18 cellular contexts compared by ENCODE assay signal in genomic region chr21:41671859-41672542, GRCh38.
DNase-seq lines count a peak whose midpoint lies in the region; ATAC-seq and TF ChIP-seq lines count a peak whose summit lies in the region.
"Had no signal": no experiment of that assay in that cellular context is flagged by ENCODE, and none has a peak within 500 bp of the region (broad histone marks: within the 10 kb centered on the region; RNA-seq: fewer than 3 reads in every experiment).

No MANE protein-coding gene starts in this region.

- H3K9me3 ChIP-seq in esophagus squamous epithelium, result no peaks in the 10 kb centered on the region

- H3K27me3 ChIP-seq in esophagus squamous epithelium, result peaks cover 0 to 7% (median 0%) of the 10 kb centered on the region in 4 donors

- H3K4me1 Mint-ChIP-seq in stimulated activated naive CD8-positive, alpha-beta T cell treated with anti-CD3 and anti-CD28 coated beads, Interleukin-15, amount 100 ng/mL, for 72 hours, result peaks cover 13% of the 10 kb centered on the region
- H3K4me1 Mint-ChIP-seq: activated B cell treated with CpG ODN at 0.5 μM for 24 hours, neural crest cell had no signal

- no peak overlapping the region for H3K27ac Mint-ChIP-seq in stimulated activated naive CD8-positive, alpha-beta T cell treated with anti-CD3 and anti-CD28 coated beads, Interleukin-15, amount 100 ng/mL, for 72 hours
- H3K27ac Mint-ChIP-seq: activated B cell treated with CpG ODN at 0.5 μM for 24 hours had no signal

- peaks cover 21 to 58% (median 30%) of the 10 kb centered on the region in 3 donors for H3K4me1 ChIP-seq in esophagus squamous epithelium

- CTCF ChIA-PET in RWPE1 (lab: Yijun Ruan, JAX), result interaction anchor here (0.6 kb wide), 2 partner anchors 37 to 531 kb away, joined by 3 to 6 read pairs; no protein-coding TSS in a partner anchor

- H3K27me3 Mint-ChIP-seq in stimulated activated naive CD8-positive, alpha-beta T cell treated with anti-CD3 and anti-CD28 coated beads, Interleukin-15, amount 100 ng/mL, for 72 hours, result peaks cover 9% of the 10 kb centered on the region

- no peaks in the 10 kb centered on the region for H3K9me3 Mint-ChIP-seq in stimulated activated naive CD8-positive, alpha-beta T cell treated with anti-CD3 and anti-CD28 coated beads, Interleukin-15, amount 100 ng/mL, for 72 hours
- H3K9me3 Mint-ChIP-seq: activated B cell treated with CpG ODN at 0.5 μM for 24 hours, neural crest cell had no signal

- no peak overlapping the region for H3K4me3 ChIP-seq in esophagus squamous epithelium

- no peak for DNase-seq in stimulated activated naive CD8-positive, alpha-beta T cell treated with anti-CD3 and anti-CD28 coated beads, Interleukin-15, amount 100 ng/mL, for 72 hours
- no peak for DNase-seq in stimulated activated naive CD8-positive, alpha-beta T cell treated with anti-CD3 and anti-CD28 coated beads, Interleukin-15, Interleukin-2, amounts not matched to agents 100 U/mL and 50 U/mL, for 24 hours
- DNase-seq in RWPE1 (ENCODE audit: low spot score), result no peak
- DNase-seq in esophagus squamous epithelium (lab: John Stamatoyannopoulos, UW), result no peak
- DNase-seq in NCI-H1105 treated with DMSO at 0.1 percent for 48 hours (lab: John Stamatoyannopoulos, UW), result no peak
- DNase-seq: activated B cell treated with CpG ODN at 0.5 μM for 24 hours; activated effector memory CD4-positive, alpha-beta T cell treated with Interleukin-2 at 50 U/mL for 16 hours; aorta; COR-L47; effector memory CD4-positive, alpha-beta T cell; glutamatergic neuron; GOT3; NCI-H146; NCI-H774; retina had no signal

- ATAC-seq in stimulated activated naive CD8-positive, alpha-beta T cell treated with anti-CD3 and anti-CD28 coated beads, Interleukin-15, amount 100 ng/mL, for 72 hours, result peak; percentile 58
- no peak for ATAC-seq in stimulated activated naive CD8-positive, alpha-beta T cell treated with anti-CD3 and anti-CD28 coated beads, Interleukin-15, Interleukin-2, amounts not matched to agents 100 U/mL and 50 U/mL, for 24 hours
- no peak for ATAC-seq in HG02571 (IDR thresholded peaks at IDR 0.05; ENCODE audit: unreplicated experiment)
- no peak for ATAC-seq in HG02588 (IDR thresholded peaks at IDR 0.05; ENCODE audit: unreplicated experiment)

- TF ChIP-seq POLR2A in esophagus squamous epithelium (IDR thresholded peaks at IDR 0.05), result no peak

- TF ChIP-seq CTCF in RWPE1 (conservative IDR thresholded peaks at IDR 0.05; ENCODE audit: low read depth), result no peak
- no peak for TF ChIP-seq CTCF in esophagus squamous epithelium (IDR thresholded peaks at IDR 0.05)

- no peak overlapping the region for H3K4me3 Mint-ChIP-seq in stimulated activated naive CD8-positive, alpha-beta T cell treated with anti-CD3 and anti-CD28 coated beads, Interleukin-15, amount 100 ng/mL, for 72 hours
- H3K4me3 Mint-ChIP-seq: activated B cell treated with CpG ODN at 0.5 μM for 24 hours, neural crest cell had no signal

- WGBS in esophagus squamous epithelium, 2 donors, result 62 to 72% methylated on average over 7 to 10 of the region's 22 CpGs

- H3K27ac ChIP-seq in RWPE1 (peak overlapping the region; percentile 53), esophagus squamous epithelium (peak overlapping the region; percentile 3 to 59 (median 50))

- POLR2A ChIA-PET in RWPE1 (lab: Yijun Ruan, JAX; ENCODE audit: low non-redundant PET), result interaction anchor here (0.6 kb wide), 1 partner anchor 8 kb away, joined by 3 read pairs; no protein-coding TSS in a partner anchor

- H3K36me3 ChIP-seq in esophagus squamous epithelium, result no peaks in the 10 kb centered on the region

- intact Hi-C loops in esophagus squamous epithelium (cut with DNase I), result no loop called here
